30 cellular contexts compared by ENCODE assay signal in genomic region chr20:61609461-61609860, GRCh38.
"Had no signal": no experiment of that assay in that cellular context is flagged by ENCODE, and none has a peak within 500 bp of the region (broad histone marks: within the 10 kb centered on the region; RNA-seq: fewer than 3 reads in every experiment).

No MANE protein-coding gene starts in this region.

- H3K4me3 ChIP-seq: ascending aorta, breast epithelium, cardiac muscle cell, esophagus muscularis mucosa, gastrocnemius medialis had no signal

- H3K36me3 ChIP-seq: ascending aorta, breast epithelium, cardiac muscle cell, esophagus muscularis mucosa, gastrocnemius medialis had no signal

- H3K27me3 ChIP-seq: ascending aorta, cardiac muscle cell, foreskin keratinocyte had no signal

- H3K4me1 ChIP-seq: ascending aorta, breast epithelium, esophagus muscularis mucosa, foreskin keratinocyte, gastrocnemius medialis had no signal

- DNase-seq: activated CD4-positive, alpha-beta memory T cell treated with anti-CD3 and anti-CD28 coated beads, Interleukin-2, amount 10 ng/mL, durations not matched to agents 7 days and 5 days; activated CD4-positive, alpha-beta T cell treated with anti-CD3 and anti-CD28 coated beads for 1 hour; activated CD4-positive, alpha-beta T cell treated with anti-CD3 and anti-CD28 coated beads for 4 hours; activated CD4-positive, alpha-beta T cell treated with anti-CD3 and anti-CD28 coated beads, Interleukin-2, amount 10 ng/mL, durations not matched to agents 7 days and 5 days; activated CD4-positive, alpha-beta T cell treated with anti-CD3 and anti-CD28 coated beads, Interleukin-2, amount 50 U/mL, for 4 hours; activated CD8-positive, alpha-beta memory T cell treated with anti-CD3 and anti-CD28 coated beads, Interleukin-2, amount 50 U/mL, for 48 hours; activated gamma-delta T cell; activated naive CD4-positive, alpha-beta T cell; activated naive CD4-positive, alpha-beta T cell treated with anti-CD3 and anti-CD28 coated beads, Interleukin-2, amount 10 ng/mL, durations not matched to agents 7 days and 5 days; activated naive CD8-positive, alpha-beta T cell treated with anti-CD3 and anti-CD28 coated beads, Interleukin-2, amount 10 ng/mL, durations not matched to agents 7 days and 5 days; activated T-cell treated with anti-CD3 and anti-CD28 coated beads for 4 hours; activated T-cell treated with anti-CD3 and anti-CD28 coated beads, Interleukin-2, amount 50 U/mL, for 24 hours; activated T-cell treated with anti-CD3 and anti-CD28 coated beads, Interleukin-2, amount 50 U/mL, for 72 hours; central memory CD4-positive, alpha-beta T cell; cortex of kidney; dermis blood vessel endothelial cell; effector CD4-positive, alpha-beta T cell; effector memory CD8-positive, alpha-beta T cell; erythroblast; foreskin keratinocyte; gastrocnemius medialis; glutamatergic neuron; T-helper 2 cell had no signal

- H3K9me3 ChIP-seq: ascending aorta had no signal

- H3K27ac ChIP-seq: ascending aorta, breast epithelium, cardiac muscle cell, esophagus muscularis mucosa, foreskin keratinocyte, gastrocnemius medialis had no signal

- FAIRE-seq: colon had no signal

- ATAC-seq: activated naive CD4-positive, alpha-beta T cell treated with anti-CD3 and anti-CD28 coated beads, Interleukin-2, amount 50 U/mL, for 72 hours; activated T-cell treated with anti-CD3 and anti-CD28 coated beads, Interleukin-2, amount 50 U/mL, for 72 hours; effector memory CD8-positive, alpha-beta T cell; foreskin keratinocyte; gastrocnemius medialis; WTC11 had no signal
